ENCODE assay signal across 22 cellular contexts in the genomic region with DNA sequence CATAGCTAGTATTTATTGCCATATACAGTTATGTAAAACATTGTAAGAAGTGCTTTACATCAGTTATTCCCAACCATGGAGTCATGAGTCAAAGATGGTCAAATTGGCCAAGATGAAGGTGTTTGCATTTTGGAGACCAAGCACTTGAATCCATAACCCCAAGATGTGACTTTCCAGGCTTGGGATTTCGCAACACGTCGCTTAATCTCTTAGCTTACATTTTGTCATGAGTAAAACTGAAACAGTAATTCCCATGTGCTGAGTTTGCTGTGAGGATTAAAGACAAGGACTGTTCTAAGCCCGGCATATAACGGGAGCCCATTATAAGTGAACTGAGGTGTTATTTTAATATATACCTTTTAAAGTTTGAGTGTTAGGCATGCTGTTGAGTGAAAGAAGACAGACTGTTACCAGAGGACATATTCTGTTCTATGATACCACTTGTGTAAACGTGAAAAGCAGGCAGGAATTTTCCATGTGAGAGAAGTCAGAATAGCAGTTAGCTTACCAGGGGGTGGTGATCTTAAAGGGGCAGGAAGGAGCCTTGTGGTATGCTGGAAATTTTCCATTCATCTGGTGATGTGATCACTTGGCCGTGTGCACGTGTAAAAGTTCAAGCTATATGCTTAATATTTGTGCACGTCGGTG.
DNase-seq lines count a peak whose midpoint lies in the region; ATAC-seq and TF ChIP-seq lines count a peak whose summit lies in the region.
"Had no signal": no experiment of that assay in that cellular context is flagged by ENCODE, and none has a peak within 500 bp of the region (broad histone marks: within the 10 kb centered on the region; RNA-seq: fewer than 3 reads in every experiment).

No MANE protein-coding gene starts in this region.

- H3K4me2 ChIP-seq in mesenchymal stem cell (ENCODE audit: low read length, poor library complexity, severe bottlenecking), result no peak overlapping the region
- H3K4me2 ChIP-seq: PC-9 had no signal

- H3K27ac Mint-ChIP-seq in activated naive CD4-positive, alpha-beta T cell treated with anti-CD3 and anti-CD28 coated beads, Interleukin-2, amount 10 ng/mL, durations not matched to agents 7 days and 5 days, result no peak overlapping the region
- H3K27ac Mint-ChIP-seq: CD14-positive monocyte had no signal

- intact Hi-C loops in left ventricle myocardium superior (cut with micrococcal nuclease) (no loop called here), Right ventricle myocardium inferior (cut with DNase I) (no loop called here)

- H3K14ac ChIP-seq in mesenchymal stem cell (ENCODE audit: low read length in 2 of 2), result no peak overlapping the region

- no peaks in the 10 kb centered on the region for H3K4me1 Mint-ChIP-seq in activated naive CD4-positive, alpha-beta T cell treated with anti-CD3 and anti-CD28 coated beads, Interleukin-2, amount 10 ng/mL, durations not matched to agents 7 days and 5 days
- H3K4me1 Mint-ChIP-seq: CD8-positive, alpha-beta memory T cell had no signal

- no peak overlapping the region for H2BK15ac ChIP-seq in mesenchymal stem cell (ENCODE audit: low read depth, poor library complexity, severe bottlenecking)

- peaks cover 2% of the 10 kb centered on the region for H3K4me1 ChIP-seq in mesenchymal stem cell (ENCODE audit: control insufficient read depth, insufficient read depth, low read depth, low read length)
- no peaks in the 10 kb centered on the region for H3K4me1 ChIP-seq in upper lobe of left lung
- H3K4me1 ChIP-seq: BE2C had no signal

- H3K36me3 Mint-ChIP-seq in activated naive CD4-positive, alpha-beta T cell treated with anti-CD3 and anti-CD28 coated beads, Interleukin-2, amount 10 ng/mL, durations not matched to agents 7 days and 5 days, result no peaks in the 10 kb centered on the region
- H3K36me3 Mint-ChIP-seq: CD14-positive monocyte had no signal

- TF ChIP-seq EP300 in upper lobe of left lung (IDR thresholded peaks at IDR 0.05), result no peak

- no peak overlapping the region for H3K9ac ChIP-seq in mesenchymal stem cell (ENCODE audit: low read length)

- ATAC-seq in left ventricle myocardium superior, result peak; percentile 64
- no peak for ATAC-seq in Right ventricle myocardium inferior
- no peak for ATAC-seq in upper lobe of left lung (ENCODE audit: low FRiP score in 2 of 2)

- TF ChIP-seq CTCF in NB4 (IDR thresholded peaks at IDR 0.05; ENCODE audit: low read depth, low read length) (no peak), upper lobe of left lung (IDR thresholded peaks at IDR 0.05) (no peak)

- H3K23ac ChIP-seq in mesenchymal stem cell (ENCODE audit: low read length in 2 of 2), result no peak overlapping the region

- no peak overlapping the region for H3K4me3 Mint-ChIP-seq in activated naive CD4-positive, alpha-beta T cell treated with anti-CD3 and anti-CD28 coated beads, Interleukin-2, amount 10 ng/mL, durations not matched to agents 7 days and 5 days
- H3K4me3 Mint-ChIP-seq: CD14-positive monocyte; CD8-positive, alpha-beta memory T cell had no signal

- H3K36me3 ChIP-seq in mesenchymal stem cell (ENCODE audit: control insufficient read depth in 1 of 2, insufficient read depth in 2 of 2, low read depth in 1 of 2, low read length in 2 of 2) (no peaks in the 10 kb centered on the region), upper lobe of left lung (no peaks in the 10 kb centered on the region)
- H3K36me3 ChIP-seq: BE2C had no signal

- H3K27ac ChIP-seq in mesenchymal stem cell (ENCODE audit: low read length, poor library complexity, severe bottlenecking), result no peak overlapping the region
- no peak overlapping the region for H3K27ac ChIP-seq in upper lobe of left lung
- H3K27ac ChIP-seq: PC-9 had no signal

- TF ChIP-seq POLR2A in NB4 (IDR thresholded peaks at IDR 0.05; ENCODE audit: extremely low read depth, insufficient read length) (no peak), upper lobe of left lung (IDR thresholded peaks at IDR 0.05) (no peak)

- H2BK120ac ChIP-seq in mesenchymal stem cell (ENCODE audit: low read depth, low read length), result no peak overlapping the region

- no peaks in the 10 kb centered on the region for H3K79me1 ChIP-seq in mesenchymal stem cell (replicated peaks; ENCODE audit: low read length, poor library complexity, severe bottlenecking)

- H3K27me3 ChIP-seq in mesenchymal stem cell (ENCODE audit: control insufficient read depth in 1 of 2, insufficient read depth in 1 of 2, low read length in 2 of 2) (no peaks in the 10 kb centered on the region), upper lobe of left lung (no peaks in the 10 kb centered on the region)
- H3K27me3 ChIP-seq: BE2C had no signal

- H2BK12ac ChIP-seq in mesenchymal stem cell (ENCODE audit: low read length in 2 of 2), result no peak overlapping the region

- no peak overlapping the region for H2AK5ac ChIP-seq in mesenchymal stem cell (ENCODE audit: low read length, severe bottlenecking)

- 77% methylated on average over 10 of the region's 10 CpGs for WGBS in mesenchymal stem cell
- WGBS in upper lobe of left lung, 2 donors, result 79 to 83% methylated on average over 10 of the region's 10 CpGs

- H4K8ac ChIP-seq in mesenchymal stem cell (ENCODE audit: low read length), result no peak overlapping the region

- no peak overlapping the region for H4K91ac ChIP-seq in mesenchymal stem cell (ENCODE audit: low read length)

- H3K4ac ChIP-seq in mesenchymal stem cell (ENCODE audit: low read depth in 1 of 2, low read length in 2 of 2), result no peak overlapping the region

- no peak overlapping the region for H2AFZ ChIP-seq in mesenchymal stem cell (ENCODE audit: low read depth, low read length)
- H2AFZ ChIP-seq: PC-9 had no signal

- H3K18ac ChIP-seq in mesenchymal stem cell (ENCODE audit: low read depth in 1 of 2, low read length in 2 of 2), result no peak overlapping the region

- CTCF ChIA-PET in activated naive CD4-positive, alpha-beta T cell treated with anti-CD3 and anti-CD28 coated beads, Interleukin-2, amount 10 ng/mL, durations not matched to agents 7 days and 5 days (lab: Charles Lee), result no interaction called here

- DNase-seq in left ventricle myocardium superior, result no peak
- DNase-seq in Right ventricle myocardium inferior (ENCODE audit: missing footprints), result no peak
- peak; percentile 13 for DNase-seq in NB4 (ENCODE audit: low read depth)
- DNase-seq in mesenchymal stem cell, result peak; percentile 56
- DNase-seq in epidermal melanocyte (ENCODE audit: insufficient read length, low spot score), result no peak
- no peak for DNase-seq in upper lobe of left lung
- DNase-seq in activated naive CD4-positive, alpha-beta T cell treated with anti-CD3 and anti-CD28 coated beads, Interleukin-2, amount 10 ng/mL, durations not matched to agents 7 days and 5 days, result no peak
- DNase-seq: BE2C; Calu3; CD8-positive, alpha-beta memory T cell; GF-D8; GOT3; HCEC 1CT; Karpas-422; NCI-H2029; NCI-H446 treated with DMSO at 0.1 percent for 48 hours; NCI-H526; NCI-H82; NK-92 treated with Interleukin-12 subunit alpha and Interleukin-12 subunit beta, amount 100 ng/mL, for 24 hours; PC-9; SHP77 had no signal

- H3K4me3 ChIP-seq in NB4 (ENCODE audit: low read depth, low read length), result no peak overlapping the region
- H3K4me3 ChIP-seq in mesenchymal stem cell (ENCODE audit: insufficient read depth in 1 of 2, low read depth in 1 of 2, low read length in 2 of 2), result no peak overlapping the region
- no peak overlapping the region for H3K4me3 ChIP-seq in upper lobe of left lung
- H3K4me3 ChIP-seq: PC-9 had no signal

- no peak overlapping the region for H2BK5ac ChIP-seq in mesenchymal stem cell (ENCODE audit: low read depth, low read length, poor library complexity, severe bottlenecking)

- peaks cover 4% of the 10 kb centered on the region for H3K9me3 Mint-ChIP-seq in activated naive CD4-positive, alpha-beta T cell treated with anti-CD3 and anti-CD28 coated beads, Interleukin-2, amount 10 ng/mL, durations not matched to agents 7 days and 5 days

- H3K9me3 ChIP-seq in mesenchymal stem cell (ENCODE audit: control insufficient read depth, low read length), result no peaks in the 10 kb centered on the region
- H3K9me3 ChIP-seq in upper lobe of left lung, result no peaks in the 10 kb centered on the region
- H3K9me3 ChIP-seq: BE2C had no signal

- H3K27me3 Mint-ChIP-seq in activated naive CD4-positive, alpha-beta T cell treated with anti-CD3 and anti-CD28 coated beads, Interleukin-2, amount 10 ng/mL, durations not matched to agents 7 days and 5 days, result no peaks in the 10 kb centered on the region
- H3K27me3 Mint-ChIP-seq: CD8-positive, alpha-beta memory T cell had no signal

Comparison
In these comparisons a context has a peak if more than half of its experiments do, and no peak if none do; other contexts are left out.
1. DNase-seq: peak in NB4 (single experiment) and mesenchymal stem cell (single experiment); none in left ventricle myocardium superior (single experiment), Right ventricle myocardium inferior (single experiment), epidermal melanocyte (single experiment), upper lobe of left lung (0 of 2) and activated naive CD4-positive, alpha-beta T cell treated with anti-CD3 and anti-CD28 coated beads, Interleukin-2, amount 10 ng/mL, durations not matched to agents 7 days and 5 days (single experiment).